8 cellular contexts compared by ENCODE assay signal in the genomic region with DNA sequence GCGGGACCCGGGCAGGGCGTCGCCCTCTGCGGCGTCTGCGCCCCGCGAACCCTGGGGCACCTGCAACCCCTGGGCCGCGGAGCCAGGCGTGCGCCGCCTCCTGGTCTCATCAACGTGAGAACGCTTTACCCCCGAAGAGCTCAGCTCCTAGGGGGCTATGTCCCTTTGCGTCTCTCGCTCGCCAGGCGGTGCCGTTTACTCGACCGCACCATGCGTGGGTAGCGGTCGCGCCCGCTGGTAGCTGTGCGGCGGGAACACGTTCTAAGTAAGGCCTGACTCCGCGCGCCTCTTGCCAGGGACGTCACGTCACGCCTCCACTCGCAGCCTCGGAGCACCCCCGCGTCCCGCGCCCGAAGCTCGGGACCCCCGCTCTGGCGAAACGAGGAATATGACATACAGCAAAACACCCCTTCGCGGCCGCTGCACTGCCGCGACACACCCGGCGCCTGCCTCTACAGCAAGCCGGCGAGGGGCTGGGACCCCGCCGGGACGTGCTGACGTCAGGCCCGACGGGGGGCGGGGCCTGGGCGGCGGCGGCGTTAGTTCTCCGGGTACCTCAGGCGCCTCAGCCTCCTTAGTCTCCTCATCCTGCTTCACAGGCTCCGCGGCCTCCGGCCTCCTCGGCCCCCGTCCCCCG. TPM values are rescaled to one million over a fixed set of nuclear protein-coding genes. Genes with fewer than 3 reads are reported as not detected.
DNase-seq lines count a peak whose midpoint lies in the region; TF ChIP-seq lines count a peak whose summit lies in the region.

A gene with protein sequence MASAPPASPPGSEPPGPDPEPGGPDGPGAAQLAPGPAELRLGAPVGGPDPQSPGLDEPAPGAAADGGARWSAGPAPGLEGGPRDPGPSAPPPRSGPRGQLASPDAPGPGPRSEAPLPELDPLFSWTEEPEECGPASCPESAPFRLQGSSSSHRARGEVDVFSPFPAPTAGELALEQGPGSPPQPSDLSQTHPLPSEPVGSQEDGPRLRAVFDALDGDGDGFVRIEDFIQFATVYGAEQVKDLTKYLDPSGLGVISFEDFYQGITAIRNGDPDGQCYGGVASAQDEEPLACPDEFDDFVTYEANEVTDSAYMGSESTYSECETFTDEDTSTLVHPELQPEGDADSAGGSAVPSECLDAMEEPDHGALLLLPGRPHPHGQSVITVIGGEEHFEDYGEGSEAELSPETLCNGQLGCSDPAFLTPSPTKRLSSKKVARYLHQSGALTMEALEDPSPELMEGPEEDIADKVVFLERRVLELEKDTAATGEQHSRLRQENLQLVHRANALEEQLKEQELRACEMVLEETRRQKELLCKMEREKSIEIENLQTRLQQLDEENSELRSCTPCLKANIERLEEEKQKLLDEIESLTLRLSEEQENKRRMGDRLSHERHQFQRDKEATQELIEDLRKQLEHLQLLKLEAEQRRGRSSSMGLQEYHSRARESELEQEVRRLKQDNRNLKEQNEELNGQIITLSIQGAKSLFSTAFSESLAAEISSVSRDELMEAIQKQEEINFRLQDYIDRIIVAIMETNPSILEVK (plus strand): TSS at position 568 of the 637 bp plus-strand sequence. CDS start 358 bp downstream, outside the sequence.

- H3K4me1 ChIP-seq in ES-I3 (ENCODE audit: insufficient read depth, low read length) = peaks cover 7% of the 10 kb centered on the region; the same call in 1 of the 2 replicates
- H3K4me1 ChIP-seq in osteoblast (ENCODE audit: insufficient read depth, low read length) = peaks cover 30% of the 10 kb centered on the region
- peaks cover 36% of the 10 kb centered on the region for H3K4me1 ChIP-seq in testis

- peak within 1 kb of the TSS; percentile 91 for H3K4me2 ChIP-seq in osteoblast (ENCODE audit: insufficient read depth, low read length)

- H3K27ac ChIP-seq in SK-N-MC (no peak within 1 kb of the TSS), osteoblast (ENCODE audit: low read depth, low read length) (peak within 1 kb of the TSS; percentile 91), testis (peak within 1 kb of the TSS; percentile 91 to 95)

- peak within 1 kb of the TSS; percentile 96 for H3K4me3 ChIP-seq in SK-N-MC
- H3K4me3 ChIP-seq in osteoblast (ENCODE audit: insufficient read depth, low read length) = peak within 1 kb of the TSS; percentile 86
- H3K4me3 ChIP-seq in testis = peak within 1 kb of the TSS; percentile 62 to 76

- peaks cover 39% of the 10 kb centered on the region for H3K79me2 ChIP-seq in osteoblast (ENCODE audit: insufficient read depth, low read length)

- H3K9me3 Mint-ChIP-seq in activated naive CD4-positive, alpha-beta T cell treated with anti-CD3 and anti-CD28 coated beads, Interleukin-2, amount 10 ng/mL, durations not matched to agents 7 days and 5 days = no peaks in the 10 kb centered on the region

- peak within 1 kb of the TSS; percentile 89 for H2AFZ ChIP-seq in osteoblast (ENCODE audit: low read length)

- peaks cover 27% of the 10 kb centered on the region for H4K20me1 ChIP-seq in osteoblast (ENCODE audit: insufficient read depth, low read length)

- intact Hi-C loops in testis (cut with DNase I; ENCODE audit: low total_unique reads) = no loop called here

- peaks cover 30% of the 10 kb centered on the region for H3K4me1 Mint-ChIP-seq in activated naive CD4-positive, alpha-beta T cell treated with anti-CD3 and anti-CD28 coated beads, Interleukin-2, amount 10 ng/mL, durations not matched to agents 7 days and 5 days

- TF ChIP-seq CTCF in osteoblast (IDR thresholded peaks at IDR 0.05; ENCODE audit: extremely low read depth, low read depth, low read length) (no peak), testis (IDR thresholded peaks at IDR 0.05) (no peak)

- DNase-seq in GOT3 (lab: John Stamatoyannopoulos, UW) = peak; percentile 16
- peak; percentile 74 for DNase-seq in M059J (ENCODE audit: low read depth)
- no peak for DNase-seq in SK-N-MC (ENCODE audit: low read depth, low spot score)
- peak; percentile 89 for DNase-seq in activated naive CD4-positive, alpha-beta T cell treated with anti-CD3 and anti-CD28 coated beads, Interleukin-2, amount 10 ng/mL, durations not matched to agents 7 days and 5 days
- DNase-seq in globus pallidus (ENCODE audit: low spot score) = peak; percentile 86
- DNase-seq in osteoblast (ENCODE audit: insufficient read length, low spot score, missing footprints) = peak; percentile 98
- DNase-seq in testis = peak; percentile 92

- WGBS in testis, 2 donors = 0 to 2% methylated on average over 11 to 68 of the region's 77 CpGs

- peaks cover 3% of the 10 kb centered on the region for H3K36me3 Mint-ChIP-seq in activated naive CD4-positive, alpha-beta T cell treated with anti-CD3 and anti-CD28 coated beads, Interleukin-2, amount 10 ng/mL, durations not matched to agents 7 days and 5 days

- H3K4me3 Mint-ChIP-seq in activated naive CD4-positive, alpha-beta T cell treated with anti-CD3 and anti-CD28 coated beads, Interleukin-2, amount 10 ng/mL, durations not matched to agents 7 days and 5 days = peak within 1 kb of the TSS; percentile 82

- no peak for TF ChIP-seq POLR2A in testis (IDR thresholded peaks at IDR 0.05)

- H3K27ac Mint-ChIP-seq in activated naive CD4-positive, alpha-beta T cell treated with anti-CD3 and anti-CD28 coated beads, Interleukin-2, amount 10 ng/mL, durations not matched to agents 7 days and 5 days = peak within 1 kb of the TSS; percentile 84

- no peaks in the 10 kb centered on the region; the same call in 1 of the 2 replicates for H3K36me3 ChIP-seq in ES-I3 (ENCODE audit: insufficient read depth, low read length)
- no peaks in the 10 kb centered on the region for H3K36me3 ChIP-seq in SK-N-MC (ENCODE audit: insufficient read depth, low read length)
- no peaks in the 10 kb centered on the region for H3K36me3 ChIP-seq in osteoblast (ENCODE audit: insufficient read depth, low read length)
- H3K36me3 ChIP-seq in testis (ENCODE audit: low read depth, missing control alignments) = no peaks in the 10 kb centered on the region

- CTCF ChIA-PET in activated naive CD4-positive, alpha-beta T cell treated with anti-CD3 and anti-CD28 coated beads, Interleukin-2, amount 10 ng/mL, durations not matched to agents 7 days and 5 days (lab: Charles Lee) = interaction anchor here (0.6 to 1.0 kb wide), 2 partner anchors 42 to 70 kb away, joined by 3 to 4 read pairs; no protein-coding TSS in a partner anchor

- H3K27me3 Mint-ChIP-seq in activated naive CD4-positive, alpha-beta T cell treated with anti-CD3 and anti-CD28 coated beads, Interleukin-2, amount 10 ng/mL, durations not matched to agents 7 days and 5 days = peaks cover 50% of the 10 kb centered on the region

- H3K27me3 ChIP-seq in osteoblast (ENCODE audit: insufficient read depth, low read length) = no peaks in the 10 kb centered on the region
- no peaks in the 10 kb centered on the region for H3K27me3 ChIP-seq in testis

- H3K9me3 ChIP-seq in ES-I3 (ENCODE audit: control insufficient read depth, insufficient read depth, low read length) (no peaks in the 10 kb centered on the region), SK-N-MC (ENCODE audit: low read depth, low read length) (no peaks in the 10 kb centered on the region), osteoblast (ENCODE audit: low read depth, low read length) (no peaks in the 10 kb centered on the region), testis (no peaks in the 10 kb centered on the region)

- H3K9ac ChIP-seq in ES-I3 (ENCODE audit: low read depth, low read length) (peak within 1 kb of the TSS; percentile 71), SK-N-MC (ENCODE audit: insufficient read length) (peak within 1 kb of the TSS; percentile 83)

RNA-seq across cellular contexts. Expression of the gene that starts here (rescaled TPM):
- 14.0 and 21.1 TPM in 2 replicates for total RNA-seq in M059J (2014; rRNA removed; shearing (Covaris generic))
- total RNA-seq in osteoblast (22.7 and 25.3 TPM in 2 replicates), testis (100 to 1,000 TPM; 166 to 186 TPM)
- polyA plus RNA-seq in testis (ENCODE audit: insufficient read depth, low read depth, low replicate concordance) = 61.7 TPM
